In the genomic region with DNA sequence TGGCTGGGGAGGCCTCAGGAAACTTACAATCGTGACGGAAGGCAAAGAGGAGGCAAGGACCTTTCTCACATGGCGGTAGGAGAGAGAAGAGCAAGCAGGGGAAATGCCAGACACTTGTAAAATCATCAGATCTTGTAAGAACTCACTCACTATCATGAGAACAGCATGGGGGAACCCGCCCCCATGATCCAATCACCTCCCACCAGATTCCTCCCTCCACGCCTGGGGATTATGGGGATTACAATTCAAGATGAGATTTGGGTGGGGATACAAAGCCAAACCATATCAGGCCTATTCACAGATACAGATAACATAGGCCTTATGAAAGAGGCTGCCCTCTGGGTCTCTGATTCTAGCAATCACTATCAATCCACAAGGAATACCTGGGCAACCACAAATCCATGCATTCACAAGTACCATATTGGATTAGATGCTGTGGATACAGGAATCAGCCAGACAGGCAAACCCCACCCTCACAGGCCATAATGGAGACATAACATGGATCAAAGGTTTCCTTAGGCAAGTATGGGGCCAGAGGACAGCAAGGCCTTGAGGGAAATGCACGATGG, we compare ENCODE assay signal across 26 cellular contexts.
DNase-seq lines count a peak whose midpoint lies in the region; ATAC-seq and TF ChIP-seq lines count a peak whose summit lies in the region.
"Had no signal": no experiment of that assay in that cellular context is flagged by ENCODE, and none has a peak within 500 bp of the region (broad histone marks: within the 10 kb centered on the region; RNA-seq: fewer than 3 reads in every experiment).

No MANE protein-coding gene starts in this region.

- H3F3A ChIP-seq in PC-9 (ENCODE audit: insufficient read depth, low read depth) = peaks cover 54% of the 10 kb centered on the region
- peaks cover 23% of the 10 kb centered on the region for H3F3A ChIP-seq in smooth muscle cell (ENCODE audit: low read depth)

- BruUV-seq in PC-9 (replicated peaks; lab: Mats Ljungman, UMichigan) = no TSS peak

- DNase-seq in ELF-1 (ENCODE audit: low read depth, low spot score) = peak; percentile 31
- DNase-seq in PC-9 = no peak
- no peak for DNase-seq in dorsolateral prefrontal cortex
- DNase-seq in smooth muscle cell (lab: John Stamatoyannopoulos, UW; ENCODE audit: unreplicated experiment) = no peak
- no peak for DNase-seq in activated gamma-delta T cell treated with Interleukin-2 at 50 U/mL for 16 hours
- DNase-seq in activated CD4-positive, alpha-beta T cell treated with anti-CD3 and anti-CD28 coated beads for 36 hours = no peak
- no peak for DNase-seq in left colon
- DNase-seq: activated CD8-positive, alpha-beta T cell treated with anti-CD3 and anti-CD28 coated beads for 36 hours; Karpas-422; left lung; naive thymus-derived CD4-positive, alpha-beta T cell; NCI-H1694 treated with DMSO at 0.1 percent for 48 hours; NCI-H2171 treated with DMSO at 0.1 percent for 48 hours; NCI-H524 treated with DMSO at 0.1 percent for 48 hours; occipital lobe; Peyer's patch; SJCRH30; stimulated activated CD4-positive, alpha-beta T cell treated with anti-CD3 and anti-CD28 coated beads, Interleukin-2, amount 100 ng/mL, for 24 hours; T-cell; upper lobe of left lung had no signal

- H2AFZ ChIP-seq in PC-9 (no peak overlapping the region), smooth muscle cell (ENCODE audit: low read depth) (no peak overlapping the region)

- CTCF ChIA-PET in PC-9 (lab: Charles Lee) = no interaction called here
- CTCF ChIA-PET in activated CD4-positive, alpha-beta T cell treated with anti-CD3 and anti-CD28 coated beads for 36 hours (lab: Charles Lee) = interaction anchor here (0.5 kb wide), 1 partner anchor 183 kb away, joined by 3 read pairs; no protein-coding TSS in a partner anchor

- H3K4me1 ChIP-seq in PC-9 (replicated peaks; ENCODE audit: insufficient read depth) (peaks cover 56% of the 10 kb centered on the region), smooth muscle cell (ENCODE audit: low read depth) (peaks cover 14% of the 10 kb centered on the region)

- no peaks in the 10 kb centered on the region for H3K4me1 Mint-ChIP-seq in activated CD4-positive, alpha-beta T cell treated with anti-CD3 and anti-CD28 coated beads for 36 hours
- H3K4me1 Mint-ChIP-seq: activated T-helper 17 cell treated with anti-CD3 and anti-CD28 coated beads, Interleukin-2, amount 50 U/mL, for 72 hours; naive thymus-derived CD4-positive, alpha-beta T cell; T-cell had no signal

- no peak overlapping the region for H3K27ac Mint-ChIP-seq in activated CD4-positive, alpha-beta T cell treated with anti-CD3 and anti-CD28 coated beads for 36 hours
- H3K27ac Mint-ChIP-seq: activated CD8-positive, alpha-beta T cell treated with anti-CD3 and anti-CD28 coated beads for 36 hours; activated naive CD4-positive, alpha-beta T cell treated with anti-CD3 and anti-CD28 coated beads, Interleukin-2, amount 50 U/mL, for 72 hours; activated T-helper 17 cell treated with anti-CD3 and anti-CD28 coated beads, Interleukin-2, amount 50 U/mL, for 72 hours; dendritic cell treated with granulocyte-macrophage colony-stimulating factor and Interleukin-4, amounts not matched to agents 40 ng/mL and 50 ng/mL, for 4 days; T-cell had no signal

- no peaks in the 10 kb centered on the region for H3K36me3 Mint-ChIP-seq in activated CD4-positive, alpha-beta T cell treated with anti-CD3 and anti-CD28 coated beads for 36 hours (ENCODE audit: low read depth)
- H3K36me3 Mint-ChIP-seq: activated naive CD4-positive, alpha-beta T cell treated with anti-CD3 and anti-CD28 coated beads, Interleukin-2, amount 50 U/mL, for 72 hours; naive thymus-derived CD4-positive, alpha-beta T cell had no signal

- no peaks in the 10 kb centered on the region for H3K27me3 Mint-ChIP-seq in activated CD4-positive, alpha-beta T cell treated with anti-CD3 and anti-CD28 coated beads for 36 hours
- H3K27me3 Mint-ChIP-seq: activated CD8-positive, alpha-beta T cell treated with anti-CD3 and anti-CD28 coated beads for 36 hours; activated T-helper 17 cell treated with anti-CD3 and anti-CD28 coated beads, Interleukin-2, amount 50 U/mL, for 72 hours; dendritic cell treated with granulocyte-macrophage colony-stimulating factor and Interleukin-4, amounts not matched to agents 40 ng/mL and 50 ng/mL, for 4 days had no signal

- no peak for ATAC-seq in activated CD4-positive, alpha-beta T cell treated with anti-CD3 and anti-CD28 coated beads for 36 hours
- no peak for ATAC-seq in left colon
- ATAC-seq: activated CD4-positive, CD25-positive, alpha-beta regulatory T cell treated with anti-CD3 and anti-CD28 coated beads, Interleukin-2, amount 50 U/mL, for 24 hours; activated CD8-positive, alpha-beta T cell treated with anti-CD3 and anti-CD28 coated beads for 36 hours; activated naive CD4-positive, alpha-beta T cell treated with anti-CD3 and anti-CD28 coated beads, Interleukin-2, amount 50 U/mL, for 72 hours; activated T-helper 17 cell treated with anti-CD3 and anti-CD28 coated beads, Interleukin-2, amount 50 U/mL, for 72 hours; GM12878; left lung; naive thymus-derived CD4-positive, alpha-beta T cell; T-cell had no signal

- H3K4me2 ChIP-seq in PC-9 = peak overlapping the region; percentile 81; the same call in 1 of the 2 replicates
- peak overlapping the region; percentile 65 for H3K4me2 ChIP-seq in smooth muscle cell

- TF ChIP-seq CTCF in PC-9 (conservative IDR thresholded peaks at IDR 0.05) (no peak), dorsolateral prefrontal cortex (IDR thresholded peaks at IDR 0.05 in 54 of 56, conservative IDR thresholded peaks at IDR 0.05 in 2 of 56; ENCODE audit: low read depth in 1 of 56, partially characterized antibody in 56 of 56) (no peak), smooth muscle cell (IDR thresholded peaks at IDR 0.05; ENCODE audit: borderline replicate concordance, insufficient read depth, poor library complexity, severe bottlenecking) (no peak)

- H3K4me3 ChIP-seq in PC-9 = no peak overlapping the region
- H3K4me3 ChIP-seq in dorsolateral prefrontal cortex = no peak overlapping the region
- H3K4me3 ChIP-seq in smooth muscle cell = no peak overlapping the region
- H3K4me3 ChIP-seq: GM12878, left lung, Peyer's patch, SJCRH30, upper lobe of left lung had no signal

- no peaks in the 10 kb centered on the region for H3K27me3 ChIP-seq in PC-9 (ENCODE audit: insufficient read depth, low read depth)
- no peaks in the 10 kb centered on the region for H3K27me3 ChIP-seq in dorsolateral prefrontal cortex
- H3K27me3 ChIP-seq in smooth muscle cell (ENCODE audit: low read depth) = no peaks in the 10 kb centered on the region
- H3K27me3 ChIP-seq: left lung, Peyer's patch, SJCRH30, upper lobe of left lung had no signal

- H3K9me3 ChIP-seq in PC-9 (ENCODE audit: insufficient read depth, low read depth) = no peaks in the 10 kb centered on the region
- no peaks in the 10 kb centered on the region for H3K9me3 ChIP-seq in smooth muscle cell (replicated peaks; ENCODE audit: low read depth)
- H3K9me3 ChIP-seq: left lung, Peyer's patch, SJCRH30, upper lobe of left lung had no signal

- H3K79me2 ChIP-seq in PC-9 (ENCODE audit: low read depth) (peaks cover 74% of the 10 kb centered on the region), smooth muscle cell (ENCODE audit: low read depth) (no peaks in the 10 kb centered on the region)

- H3K4me3 Mint-ChIP-seq in activated CD4-positive, alpha-beta T cell treated with anti-CD3 and anti-CD28 coated beads for 36 hours = no peak overlapping the region
- H3K4me3 Mint-ChIP-seq: activated CD8-positive, alpha-beta T cell treated with anti-CD3 and anti-CD28 coated beads for 36 hours; activated T-helper 17 cell treated with anti-CD3 and anti-CD28 coated beads, Interleukin-2, amount 50 U/mL, for 72 hours; dendritic cell treated with granulocyte-macrophage colony-stimulating factor and Interleukin-4, amounts not matched to agents 40 ng/mL and 50 ng/mL, for 4 days; mesothelial cell of epicardium; naive thymus-derived CD4-positive, alpha-beta T cell; T-cell had no signal

- H3K27ac ChIP-seq in PC-9 (peak overlapping the region; percentile 99), dorsolateral prefrontal cortex (peak overlapping the region in 44 of 59 donors; percentile 8 to 88 (median 62)), smooth muscle cell (ENCODE audit: low read depth) (peak overlapping the region; percentile 94)
- H3K27ac ChIP-seq: left lung, SJCRH30, upper lobe of left lung had no signal

- H4K20me1 ChIP-seq in PC-9 (ENCODE audit: insufficient read depth) (no peaks in the 10 kb centered on the region), smooth muscle cell (ENCODE audit: low read depth) (no peaks in the 10 kb centered on the region)

- 43% methylated on average over 6 of the region's 6 CpGs for WGBS in smooth muscle cell (ENCODE audit: low lambda C conversion rate)

- no peaks in the 10 kb centered on the region for H3K9me2 ChIP-seq in PC-9 (ENCODE audit: insufficient read depth)

- H3K9ac ChIP-seq in smooth muscle cell (ENCODE audit: low read depth) = peak overlapping the region; percentile 68

- POLR2A ChIA-PET in PC-9 (lab: Charles Lee; ENCODE audit: unreplicated experiment) = no interaction called here
- POLR2A ChIA-PET in activated CD4-positive, alpha-beta T cell treated with anti-CD3 and anti-CD28 coated beads for 36 hours (lab: Charles Lee) = no interaction called here

- H3K9me3 Mint-ChIP-seq in activated CD4-positive, alpha-beta T cell treated with anti-CD3 and anti-CD28 coated beads for 36 hours (ENCODE audit: low read depth) = no peaks in the 10 kb centered on the region
- H3K9me3 Mint-ChIP-seq: activated CD8-positive, alpha-beta T cell treated with anti-CD3 and anti-CD28 coated beads for 36 hours; dendritic cell treated with granulocyte-macrophage colony-stimulating factor and Interleukin-4, amounts not matched to agents 40 ng/mL and 50 ng/mL, for 4 days; mesothelial cell of epicardium; T-cell had no signal

- H3K36me3 ChIP-seq in PC-9 (ENCODE audit: low read depth) (peaks cover 21% of the 10 kb centered on the region), smooth muscle cell (ENCODE audit: low read depth) (no peaks in the 10 kb centered on the region)
- H3K36me3 ChIP-seq: left lung, Peyer's patch, SJCRH30, upper lobe of left lung had no signal

- intact Hi-C loops in PC-9 (cut with micrococcal nuclease; ENCODE audit: unreplicated experiment) (loop anchor here (5.0 kb wide), 2 partner anchors 133 to 283 kb away; partner anchors contain the start of gene SOX9), dorsolateral prefrontal cortex (cut with DNase I) (loop anchor here (10.0 kb wide), 2 partner anchors 51 to 59 kb away; no protein-coding TSS in a partner anchor), left colon (cut with DNase I, micrococcal nuclease) (no loop called here)
- intact Hi-C loops in activated CD4-positive, alpha-beta T cell treated with anti-CD3 and anti-CD28 coated beads for 36 hours (cut with DNase I, micrococcal nuclease) = no loop called here

Comparison
In these comparisons a context has a peak if more than half of its experiments do, and no peak if none do; other contexts are left out.
1. intact Hi-C loops: an anchor here in PC-9 (5.0 kb wide) and dorsolateral prefrontal cortex (10.0 kb wide); none called in activated CD4-positive, alpha-beta T cell treated with anti-CD3 and anti-CD28 coated beads for 36 hours and left colon.